Comparison of ENCODE assay signal across 11 cellular contexts in the genomic region with DNA sequence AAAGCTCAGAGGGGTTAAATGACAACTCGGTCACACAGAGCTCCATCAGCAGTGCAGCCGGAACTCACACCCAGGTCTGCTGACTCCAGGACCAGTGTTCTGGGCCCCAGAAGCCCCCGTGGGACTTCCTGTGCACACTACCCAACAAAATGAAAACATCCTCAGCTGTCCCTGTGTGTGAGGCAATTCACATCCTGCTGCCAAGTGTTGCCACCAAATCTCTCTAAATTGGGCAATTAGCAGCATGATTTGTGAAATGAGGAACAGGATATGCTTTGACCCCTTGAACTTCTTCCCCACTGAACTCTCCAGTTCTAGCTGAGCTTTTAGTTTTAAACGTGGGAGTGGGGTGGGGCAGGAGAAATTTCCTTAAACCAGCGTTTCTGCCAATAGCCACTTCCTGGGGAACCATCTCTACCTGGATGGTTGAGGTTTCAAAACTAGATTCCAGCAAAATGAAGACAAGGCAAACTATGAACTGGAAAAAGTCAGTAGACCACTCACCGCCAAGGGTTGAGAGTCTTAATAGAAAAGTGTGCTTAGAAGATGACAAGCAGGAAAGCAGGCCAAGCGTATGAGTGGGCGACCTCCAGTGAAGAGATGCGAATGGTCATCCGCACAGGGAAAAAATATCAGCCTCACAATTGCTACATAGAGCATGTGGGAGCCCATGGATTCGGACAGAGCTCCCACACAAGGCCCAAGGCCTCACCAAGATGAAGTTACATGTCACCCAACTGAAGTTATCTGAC. TPM values are rescaled to one million over a fixed set of nuclear protein-coding genes. Genes with fewer than 3 reads are reported as not detected.
DNase-seq lines count a peak whose midpoint lies in the region; ATAC-seq and TF ChIP-seq lines count a peak whose summit lies in the region.
"Had no signal": no experiment of that assay in that cellular context is flagged by ENCODE, and none has a peak within 500 bp of the region (broad histone marks: within the 10 kb centered on the region; RNA-seq: fewer than 3 reads in every experiment).

No MANE protein-coding gene starts in this region.

- peaks cover under 1% of the 10 kb centered on the region for H3K36me3 Mint-ChIP-seq in chondrocyte (ENCODE audit: low read depth)
- no peaks in the 10 kb centered on the region for H3K36me3 Mint-ChIP-seq in activated CD8-positive, alpha-beta memory T cell treated with anti-CD3 and anti-CD28 coated beads, Interleukin-2, amount 10 ng/mL, durations not matched to agents 7 days and 5 days

- peak; percentile 13 for DNase-seq in NCI-H146 treated with DMSO at 0.1 percent for 48 hours (lab: John Stamatoyannopoulos, UW; ENCODE audit: unreplicated experiment)
- DNase-seq in chondrocyte (ENCODE audit: low spot score): no peak
- peak; percentile 77 for DNase-seq in lower lobe of right lung
- DNase-seq in tibial artery: peak; percentile 84 to 87
- DNase-seq in activated CD8-positive, alpha-beta memory T cell treated with anti-CD3 and anti-CD28 coated beads, Interleukin-2, amount 10 ng/mL, durations not matched to agents 7 days and 5 days: no peak
- DNase-seq in NCI-H2029 treated with DMSO at 0.1 percent for 48 hours (lab: John Stamatoyannopoulos, UW): no peak
- DNase-seq: activated CD4-positive, alpha-beta T cell treated with anti-CD3 and anti-CD28 coated beads for 4 hours; NCI-H510A had no signal

- no peak overlapping the region for H3K4me3 ChIP-seq in lower lobe of right lung
- no peak overlapping the region for H3K4me3 ChIP-seq in tibial artery
- H3K4me3 ChIP-seq: ascending aorta, uterus had no signal

- H3K9me3 Mint-ChIP-seq in chondrocyte (ENCODE audit: low read depth): peaks cover 3% of the 10 kb centered on the region
- no peaks in the 10 kb centered on the region for H3K9me3 Mint-ChIP-seq in activated CD8-positive, alpha-beta memory T cell treated with anti-CD3 and anti-CD28 coated beads, Interleukin-2, amount 10 ng/mL, durations not matched to agents 7 days and 5 days (ENCODE audit: low read depth)

- H3K36me3 ChIP-seq in lower lobe of right lung (no peaks in the 10 kb centered on the region), tibial artery (no peaks in the 10 kb centered on the region)
- H3K36me3 ChIP-seq: ascending aorta, uterus had no signal

- ATAC-seq in lower lobe of right lung: peak; percentile 81 to 85
- no peak for ATAC-seq in activated CD8-positive, alpha-beta memory T cell treated with anti-CD3 and anti-CD28 coated beads, Interleukin-2, amount 10 ng/mL, durations not matched to agents 7 days and 5 days
- no peak for ATAC-seq in GM19324 (IDR thresholded peaks at IDR 0.05; ENCODE audit: low FRiP score, unreplicated experiment)

- peaks cover 7% of the 10 kb centered on the region for H3K9me3 ChIP-seq in lower lobe of right lung
- H3K9me3 ChIP-seq in tibial artery: no peaks in the 10 kb centered on the region
- H3K9me3 ChIP-seq: ascending aorta, uterus had no signal

- no peaks in the 10 kb centered on the region for H3K27me3 Mint-ChIP-seq in chondrocyte (ENCODE audit: low read depth)
- peaks cover 8% of the 10 kb centered on the region for H3K27me3 Mint-ChIP-seq in activated CD8-positive, alpha-beta memory T cell treated with anti-CD3 and anti-CD28 coated beads, Interleukin-2, amount 10 ng/mL, durations not matched to agents 7 days and 5 days

- intact Hi-C loops in lower lobe of right lung (cut with DNase I): no loop called here
- intact Hi-C loops in tibial artery (cut with DNase I; ENCODE audit: low total_unique reads): no loop called here

- H3K4me1 ChIP-seq in lower lobe of right lung: peaks cover 20% of the 10 kb centered on the region
- peaks cover 0 to 4% (median 0%) of the 10 kb centered on the region in 4 donors for H3K4me1 ChIP-seq in tibial artery
- H3K4me1 ChIP-seq: ascending aorta, uterus had no signal

- H3K4me3 Mint-ChIP-seq in chondrocyte (ENCODE audit: unreplicated experiment): no peak overlapping the region
- H3K4me3 Mint-ChIP-seq in activated CD8-positive, alpha-beta memory T cell treated with anti-CD3 and anti-CD28 coated beads, Interleukin-2, amount 10 ng/mL, durations not matched to agents 7 days and 5 days: no peak overlapping the region

- no peaks in the 10 kb centered on the region for H3K27me3 ChIP-seq in lower lobe of right lung (ENCODE audit: low read depth)
- no peaks in the 10 kb centered on the region for H3K27me3 ChIP-seq in tibial artery
- H3K27me3 ChIP-seq: ascending aorta, uterus had no signal

- peak overlapping the region; percentile 5 for H3K27ac Mint-ChIP-seq in chondrocyte (ENCODE audit: unreplicated experiment)
- H3K27ac Mint-ChIP-seq in activated CD8-positive, alpha-beta memory T cell treated with anti-CD3 and anti-CD28 coated beads, Interleukin-2, amount 10 ng/mL, durations not matched to agents 7 days and 5 days: no peak overlapping the region

- CTCF ChIA-PET in activated CD8-positive, alpha-beta memory T cell treated with anti-CD3 and anti-CD28 coated beads, Interleukin-2, amount 10 ng/mL, durations not matched to agents 7 days and 5 days (lab: Charles Lee): no interaction called here

- H3K4me1 Mint-ChIP-seq in chondrocyte (ENCODE audit: low read depth): peaks cover 22% of the 10 kb centered on the region
- no peaks in the 10 kb centered on the region for H3K4me1 Mint-ChIP-seq in activated CD8-positive, alpha-beta memory T cell treated with anti-CD3 and anti-CD28 coated beads, Interleukin-2, amount 10 ng/mL, durations not matched to agents 7 days and 5 days

- H3K27ac ChIP-seq in lower lobe of right lung: peak overlapping the region; percentile 61
- no peak overlapping the region for H3K27ac ChIP-seq in tibial artery
- H3K27ac ChIP-seq: ascending aorta, uterus had no signal

- TF ChIP-seq CTCF in chondrocyte (IDR thresholded peaks at IDR 0.05): no peak
- no peak for TF ChIP-seq CTCF in lower lobe of right lung (IDR thresholded peaks at IDR 0.05)
- no peak for TF ChIP-seq CTCF in tibial artery (IDR thresholded peaks at IDR 0.05)

RNA-seq across cellular contexts. Expression of a gene that starts 51.9 kb away (rescaled TPM):
- total RNA-seq in chondrocyte: 26.1 to 43.8 TPM (median 42.8 TPM) in 3 replicates
- total RNA-seq in lower lobe of right lung: 36.5 TPM
- under 1 TPM in 1 of 2 experiments, not detected in 1; 0.09 TPM for total RNA-seq in activated CD8-positive, alpha-beta memory T cell treated with anti-CD3 and anti-CD28 coated beads, Interleukin-2, amount 10 ng/mL, durations not matched to agents 7 days and 5 days

Comparison
In these comparisons a context has a peak if more than half of its experiments do, and no peak if none do; other contexts are left out.
1. DNase-seq: peak in NCI-H146 treated with DMSO at 0.1 percent for 48 hours (single experiment), lower lobe of right lung (single experiment) and tibial artery (2 of 2); none in chondrocyte (single experiment), activated CD8-positive, alpha-beta memory T cell treated with anti-CD3 and anti-CD28 coated beads, Interleukin-2, amount 10 ng/mL, durations not matched to agents 7 days and 5 days (single experiment) and NCI-H2029 treated with DMSO at 0.1 percent for 48 hours (single experiment).
2. ATAC-seq: peak in lower lobe of right lung (2 of 2); none in activated CD8-positive, alpha-beta memory T cell treated with anti-CD3 and anti-CD28 coated beads, Interleukin-2, amount 10 ng/mL, durations not matched to agents 7 days and 5 days (single experiment) and GM19324 (single experiment).
3. RNA of a gene that starts 51.9 kb away (total RNA-seq): 26.1 to 43.8 TPM in chondrocyte and 36.5 TPM in lower lobe of right lung (single experiment); 0.09 TPM in activated CD8-positive, alpha-beta memory T cell treated with anti-CD3 and anti-CD28 coated beads, Interleukin-2, amount 10 ng/mL, durations not matched to agents 7 days and 5 days; every median in the first group is over 10 times any median in the second.